25 cellular contexts compared by ENCODE assay signal in genomic region chr13:108315955-108316354, GRCh38. TPM values are rescaled to one million over a fixed set of nuclear protein-coding genes. Genes with fewer than 3 reads are reported as not detected.
DNase-seq lines count a peak whose midpoint lies in the region; ATAC-seq and TF ChIP-seq lines count a peak whose summit lies in the region.
"Had no signal": no experiment of that assay in that cellular context is flagged by ENCODE, and none has a peak within 500 bp of the region (broad histone marks: within the 10 kb centered on the region; RNA-seq: fewer than 3 reads in every experiment).

No MANE protein-coding gene starts in this region.

- H3K4me1 ChIP-seq in right cardiac atrium (ENCODE audit: control insufficient read depth, insufficient read depth, low read length) (no peaks in the 10 kb centered on the region), right atrium auricular region (no peaks in the 10 kb centered on the region), suprapubic skin (no peaks in the 10 kb centered on the region)
- H3K4me1 ChIP-seq: Caco-2, HAP-1, upper lobe of left lung had no signal

- no peak for DNase-seq in right cardiac atrium
- DNase-seq in right atrium auricular region (ENCODE audit: low spot score), result no peak
- no peak for DNase-seq in HL-60 (ENCODE audit: low read depth in 1 of 2, low spot score in 1 of 2)
- DNase-seq in brain microvascular endothelial cell, result peak; percentile 11
- no peak for DNase-seq in suprapubic skin (ENCODE audit: low spot score in 2 of 2)
- no peak for DNase-seq in effector CD8-positive, alpha-beta T cell (lab: John Stamatoyannopoulos, UW)
- no peak for DNase-seq in iPS-NIHi7 (ENCODE audit: extremely low spot score)
- DNase-seq: activated CD4-positive, CD25-positive, alpha-beta regulatory T cell treated with anti-CD3 and anti-CD28 coated beads, Interleukin-2, amount 50 U/mL, for 72 hours; activated CD8-positive, alpha-beta T cell treated with anti-CD3 and anti-CD28 coated beads, Interleukin-2, amount 10 ng/mL, durations not matched to agents 7 days and 5 days; Caco-2; DMS53; hippocampal formation; KBM-7; left cardiac atrium; NCI-H2029 treated with DMSO at 0.1 percent for 48 hours; NCI-H524 treated with DMSO at 0.1 percent for 48 hours; PC-3; upper lobe of left lung had no signal

- H3K4me3 ChIP-seq in right cardiac atrium (ENCODE audit: low read length) (no peak overlapping the region), right atrium auricular region (no peak overlapping the region), HL-60 (replicated peaks; ENCODE audit: insufficient read depth, low read length) (no peak overlapping the region), brain microvascular endothelial cell (ENCODE audit: low read depth, low read length) (no peak overlapping the region), suprapubic skin (no peak overlapping the region)
- H3K4me3 ChIP-seq: HAP-1, SK-N-MC, upper lobe of left lung had no signal

- H3K9me3 ChIP-seq in right cardiac atrium (ENCODE audit: control insufficient read depth, low read length), result no peaks in the 10 kb centered on the region
- no peaks in the 10 kb centered on the region for H3K9me3 ChIP-seq in right atrium auricular region
- H3K9me3 ChIP-seq in suprapubic skin, result no peaks in the 10 kb centered on the region
- H3K9me3 ChIP-seq: Caco-2, HAP-1, upper lobe of left lung had no signal

- intact Hi-C loops in right cardiac atrium (cut with DNase I), result no loop called here

- WGBS in right cardiac atrium, result 44% methylated on average over 4 of the region's 4 CpGs
- 67% methylated on average over 4 of the region's 4 CpGs for WGBS in suprapubic skin

- TF ChIP-seq POLR2A in suprapubic skin (IDR thresholded peaks at IDR 0.05), result no peak

- no peak for TF ChIP-seq EP300 in suprapubic skin (IDR thresholded peaks at IDR 0.05)

- H3K27me3 ChIP-seq in right cardiac atrium (ENCODE audit: control insufficient read depth, insufficient read depth), result no peaks in the 10 kb centered on the region
- H3K27me3 ChIP-seq in right atrium auricular region, result no peaks in the 10 kb centered on the region
- no peaks in the 10 kb centered on the region for H3K27me3 ChIP-seq in HL-60 (ENCODE audit: insufficient read depth, poor library complexity, severe bottlenecking)
- H3K27me3 ChIP-seq in brain microvascular endothelial cell (replicated peaks), result no peaks in the 10 kb centered on the region
- H3K27me3 ChIP-seq in suprapubic skin, result no peaks in the 10 kb centered on the region
- H3K27me3 ChIP-seq: upper lobe of left lung had no signal

- ATAC-seq in right cardiac atrium, result peak; percentile 42 to 63
- ATAC-seq in GM19452 (IDR thresholded peaks at IDR 0.05; ENCODE audit: unreplicated experiment), result no peak
- ATAC-seq: activated CD8-positive, alpha-beta T cell treated with anti-CD3 and anti-CD28 coated beads, Interleukin-2, amount 10 ng/mL, durations not matched to agents 7 days and 5 days; natural killer cell treated with Interleukin-12 subunit alpha and Interleukin-12 subunit beta and Interleukin-15 and Interleukin-18, amount 100 ng/mL, for 72 hours; PC-3; stimulated activated effector memory CD8-positive, alpha-beta T cell treated with anti-CD3 and anti-CD28 coated beads, Interleukin-12 subunit alpha, Interleukin-12 subunit beta, amount 100 ng/mL, for 72 hours had no signal

- no peaks in the 10 kb centered on the region for H3K36me3 ChIP-seq in right atrium auricular region
- no peaks in the 10 kb centered on the region for H3K36me3 ChIP-seq in brain microvascular endothelial cell (replicated peaks)
- no peaks in the 10 kb centered on the region for H3K36me3 ChIP-seq in suprapubic skin
- H3K36me3 ChIP-seq: HAP-1, upper lobe of left lung had no signal

- no peak overlapping the region for H3K27ac ChIP-seq in right cardiac atrium (ENCODE audit: low read length)
- no peak overlapping the region for H3K27ac ChIP-seq in right atrium auricular region
- peak overlapping the region; percentile 70 for H3K27ac ChIP-seq in HL-60 (replicated peaks)
- H3K27ac ChIP-seq in brain microvascular endothelial cell, result no peak overlapping the region
- no peak overlapping the region for H3K27ac ChIP-seq in suprapubic skin
- H3K27ac ChIP-seq: epithelial cell of prostate, SK-N-MC, upper lobe of left lung had no signal

- TF ChIP-seq CTCF in right atrium auricular region (IDR thresholded peaks at IDR 0.05) (no peak), HL-60 (IDR thresholded peaks at IDR 0.05; ENCODE audit: insufficient read depth, low read length) (no peak), brain microvascular endothelial cell (IDR thresholded peaks at IDR 0.05; ENCODE audit: low read depth, low read length, missing control alignments) (no peak), suprapubic skin (IDR thresholded peaks at IDR 0.05) (no peak)

- in situ Hi-C loops in brain microvascular endothelial cell (cut with HindIII; ENCODE audit: low pct_ligation_motif_present, low sequenced_read_pairs), result no loop called here

RNA-seq across cellular contexts. Expression of gene TNFSF13B, which starts 46.4 kb away (rescaled TPM):
- total RNA-seq in right cardiac atrium (1 to 10 TPM; 2.4 to 4.6 (median 3.1) TPM), right atrium auricular region (1 to 10 TPM in 1 of 2 donors, under 1 TPM in 1; 0.26 to 1.4 TPM), suprapubic skin (1 to 10 TPM in 2 of 4 donors, under 1 TPM in 2; 0.44 to 5.2 (median 1.8) TPM)
- 1.4 TPM for polyA plus RNA-seq in right cardiac atrium
- total RNA-seq: A172, PC-3 had no signal
